10 cellular contexts compared by ENCODE assay signal in the genomic region with DNA sequence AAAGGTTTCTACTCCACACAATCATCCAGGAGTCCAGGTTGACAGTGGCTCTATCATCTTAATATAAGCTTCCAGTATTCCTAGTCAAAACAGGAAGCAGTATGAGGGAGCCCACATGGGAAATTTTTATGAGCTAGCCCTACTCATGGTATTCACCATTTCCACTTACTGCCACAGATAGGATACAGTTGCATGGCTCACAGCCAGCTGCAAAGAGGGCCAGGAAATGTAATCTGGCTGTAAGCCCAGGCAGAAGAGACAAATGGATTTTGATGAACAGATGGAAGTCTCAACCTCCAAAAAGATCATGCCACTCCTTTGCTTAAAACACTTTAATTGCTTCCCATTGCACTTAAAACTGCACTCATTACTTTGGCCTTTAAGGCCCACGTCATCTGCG.
DNase-seq lines count a peak whose midpoint lies in the region; ATAC-seq and TF ChIP-seq lines count a peak whose summit lies in the region.
"Had no signal": no experiment of that assay in that cellular context is flagged by ENCODE, and none has a peak within 500 bp of the region (broad histone marks: within the 10 kb centered on the region; RNA-seq: fewer than 3 reads in every experiment).

No MANE protein-coding gene starts in this region.

- H3K79me2 ChIP-seq in smooth muscle cell (ENCODE audit: low read depth): no peaks in the 10 kb centered on the region

- H3K27me3 ChIP-seq in colonic mucosa (no peaks in the 10 kb centered on the region), smooth muscle cell (ENCODE audit: low read depth) (no peaks in the 10 kb centered on the region)

- no peak overlapping the region for H3K27ac Mint-ChIP-seq in activated T-helper 1 cell treated with anti-CD3 and anti-CD28 coated beads, Interleukin-12 subunit alpha, Interleukin-12 subunit beta, Interleukin-2, Interleukin-4 antibody, amounts not matched to agents 30 ng/mL and 10 ng/mL and 1 ng/mL, durations not matched to agents 14 hours and 24 hours and 36 hours
- H3K27ac Mint-ChIP-seq: activated naive CD4-positive, alpha-beta T cell treated with anti-CD3 and anti-CD28 coated beads, Interleukin-2, amount 50 U/mL, for 24 hours; immature natural killer cell had no signal

- no peak overlapping the region for H3K4me2 ChIP-seq in smooth muscle cell

- H3K4me3 ChIP-seq in colonic mucosa (no peak overlapping the region), smooth muscle cell (no peak overlapping the region)

- no peaks in the 10 kb centered on the region for H3K9me3 Mint-ChIP-seq in activated T-helper 1 cell treated with anti-CD3 and anti-CD28 coated beads, Interleukin-12 subunit alpha, Interleukin-12 subunit beta, Interleukin-2, Interleukin-4 antibody, amounts not matched to agents 30 ng/mL and 10 ng/mL and 1 ng/mL, durations not matched to agents 14 hours and 24 hours and 36 hours
- H3K9me3 Mint-ChIP-seq: activated naive CD4-positive, alpha-beta T cell treated with anti-CD3 and anti-CD28 coated beads, Interleukin-2, amount 50 U/mL, for 24 hours had no signal

- H3K9me3 ChIP-seq in colonic mucosa (no peaks in the 10 kb centered on the region), smooth muscle cell (replicated peaks; ENCODE audit: low read depth) (no peaks in the 10 kb centered on the region)

- peak; percentile 76 for ATAC-seq in omental fat pad (ENCODE audit: low FRiP score)
- no peak for ATAC-seq in HG02623 (IDR thresholded peaks at IDR 0.05; ENCODE audit: unreplicated experiment)

- H3K36me3 Mint-ChIP-seq in activated T-helper 1 cell treated with anti-CD3 and anti-CD28 coated beads, Interleukin-12 subunit alpha, Interleukin-12 subunit beta, Interleukin-2, Interleukin-4 antibody, amounts not matched to agents 30 ng/mL and 10 ng/mL and 1 ng/mL, durations not matched to agents 14 hours and 24 hours and 36 hours (ENCODE audit: low read depth): no peaks in the 10 kb centered on the region
- H3K36me3 Mint-ChIP-seq: activated naive CD4-positive, alpha-beta T cell treated with anti-CD3 and anti-CD28 coated beads, Interleukin-2, amount 50 U/mL, for 24 hours; immature natural killer cell had no signal

- DNase-seq in GM04503 (ENCODE audit: low read depth): peak; percentile 44
- peak; percentile 92 for DNase-seq in NCI-H446 treated with DMSO at 0.1 percent for 48 hours (lab: John Stamatoyannopoulos, UW)
- peak; percentile 17 for DNase-seq in colonic mucosa
- no peak for DNase-seq in omental fat pad (ENCODE audit: low spot score)
- DNase-seq in activated T-helper 1 cell treated with anti-CD3 and anti-CD28 coated beads, Interleukin-12 subunit alpha, Interleukin-12 subunit beta, Interleukin-2, Interleukin-4 antibody, amounts not matched to agents 30 ng/mL and 10 ng/mL and 1 ng/mL, durations not matched to agents 14 hours and 24 hours and 36 hours (ENCODE audit: low spot score): no peak
- no peak for DNase-seq in NCI-H526 treated with DMSO at 0.1 percent for 48 hours (lab: John Stamatoyannopoulos, UW)
- DNase-seq in smooth muscle cell (lab: John Stamatoyannopoulos, UW; ENCODE audit: unreplicated experiment): no peak
- DNase-seq: immature natural killer cell had no signal

- H3K4me1 Mint-ChIP-seq in activated T-helper 1 cell treated with anti-CD3 and anti-CD28 coated beads, Interleukin-12 subunit alpha, Interleukin-12 subunit beta, Interleukin-2, Interleukin-4 antibody, amounts not matched to agents 30 ng/mL and 10 ng/mL and 1 ng/mL, durations not matched to agents 14 hours and 24 hours and 36 hours (ENCODE audit: low read depth): no peaks in the 10 kb centered on the region
- H3K4me1 Mint-ChIP-seq: activated naive CD4-positive, alpha-beta T cell treated with anti-CD3 and anti-CD28 coated beads, Interleukin-2, amount 50 U/mL, for 24 hours; immature natural killer cell had no signal

- 84% methylated on average over 2 of the region's 2 CpGs for WGBS in smooth muscle cell (ENCODE audit: low lambda C conversion rate)

- no peaks in the 10 kb centered on the region for H4K20me1 ChIP-seq in smooth muscle cell (ENCODE audit: low read depth)

- H3K9ac ChIP-seq in colonic mucosa (ENCODE audit: low read depth in 2 of 2, low read length in 2 of 2) (no peak overlapping the region), smooth muscle cell (ENCODE audit: low read depth) (no peak overlapping the region)

- H3F3A ChIP-seq in smooth muscle cell (ENCODE audit: low read depth): no peaks in the 10 kb centered on the region

- H3K27ac ChIP-seq in colonic mucosa (no peak overlapping the region), smooth muscle cell (ENCODE audit: low read depth) (no peak overlapping the region)

- no peak overlapping the region for H2AFZ ChIP-seq in smooth muscle cell (ENCODE audit: low read depth)

- intact Hi-C loops in colonic mucosa (cut with DNase I): no loop called here
- intact Hi-C loops in activated T-helper 1 cell treated with anti-CD3 and anti-CD28 coated beads, Interleukin-12 subunit alpha, Interleukin-12 subunit beta, Interleukin-2, Interleukin-4 antibody, amounts not matched to agents 30 ng/mL and 10 ng/mL and 1 ng/mL, durations not matched to agents 14 hours and 24 hours and 36 hours (cut with micrococcal nuclease): no loop called here

- H3K4me1 ChIP-seq in colonic mucosa (no peaks in the 10 kb centered on the region), smooth muscle cell (ENCODE audit: low read depth) (no peaks in the 10 kb centered on the region)

- H3K27me3 Mint-ChIP-seq in activated T-helper 1 cell treated with anti-CD3 and anti-CD28 coated beads, Interleukin-12 subunit alpha, Interleukin-12 subunit beta, Interleukin-2, Interleukin-4 antibody, amounts not matched to agents 30 ng/mL and 10 ng/mL and 1 ng/mL, durations not matched to agents 14 hours and 24 hours and 36 hours (ENCODE audit: insufficient read depth): no peaks in the 10 kb centered on the region
- H3K27me3 Mint-ChIP-seq: activated naive CD4-positive, alpha-beta T cell treated with anti-CD3 and anti-CD28 coated beads, Interleukin-2, amount 50 U/mL, for 24 hours had no signal

- no peak overlapping the region for H3K4me3 Mint-ChIP-seq in activated T-helper 1 cell treated with anti-CD3 and anti-CD28 coated beads, Interleukin-12 subunit alpha, Interleukin-12 subunit beta, Interleukin-2, Interleukin-4 antibody, amounts not matched to agents 30 ng/mL and 10 ng/mL and 1 ng/mL, durations not matched to agents 14 hours and 24 hours and 36 hours
- H3K4me3 Mint-ChIP-seq: activated naive CD4-positive, alpha-beta T cell treated with anti-CD3 and anti-CD28 coated beads, Interleukin-2, amount 50 U/mL, for 24 hours; immature natural killer cell had no signal

- H3K36me3 ChIP-seq in colonic mucosa (no peaks in the 10 kb centered on the region), smooth muscle cell (ENCODE audit: low read depth) (no peaks in the 10 kb centered on the region)

- TF ChIP-seq CTCF in colonic mucosa (IDR thresholded peaks at IDR 0.05) (no peak), omental fat pad (IDR thresholded peaks at IDR 0.05) (no peak), smooth muscle cell (IDR thresholded peaks at IDR 0.05; ENCODE audit: borderline replicate concordance, insufficient read depth, poor library complexity, severe bottlenecking) (no peak)

Comparison
In these comparisons a context has a peak if more than half of its experiments do, and no peak if none do; other contexts are left out.
1. DNase-seq: peak in GM04503 (single experiment), NCI-H446 treated with DMSO at 0.1 percent for 48 hours (single experiment) and colonic mucosa (single experiment); none in omental fat pad (single experiment), activated T-helper 1 cell treated with anti-CD3 and anti-CD28 coated beads, Interleukin-12 subunit alpha, Interleukin-12 subunit beta, Interleukin-2, Interleukin-4 antibody, amounts not matched to agents 30 ng/mL and 10 ng/mL and 1 ng/mL, durations not matched to agents 14 hours and 24 hours and 36 hours (single experiment), NCI-H526 treated with DMSO at 0.1 percent for 48 hours (single experiment) and smooth muscle cell (single experiment).